ENCODE assay signal across 1 cellular context in genomic region chr1:91555821-91556531, GRCh38.
TF ChIP-seq lines count a peak whose summit lies in the region.

No MANE protein-coding gene starts in this region.

TF ChIP-seq in K562, 482 proteins besides CTCF, POLR2A, EP300 and RAD21 (continued from another document and continues in another):
- TF ChIP-seq HDAC3 (IDR thresholded peaks at IDR 0.05; ENCODE audit: borderline replicate concordance, partially characterized antibody) (peak; percentile 37), TEAD1 (CRISPR knock-in tag; IDR thresholded peaks at IDR 0.05) (peak in 1 of 2 experiments; percentile 62; a peak in 2 of 4 replicates), FUS (optimal IDR thresholded peaks at IDR 0.05; ENCODE audit: low read depth, low read length) (no peak), GTF2F1 (IDR thresholded peaks at IDR 0.05; ENCODE audit: low read depth, low read length) (no peak), SMAD4 (CRISPR knock-in tag; conservative IDR thresholded peaks at IDR 0.05) (0 out of 2 replicates have a peak, but pooled peaks have one; percentile 42), ID3 (CRISPR knock-in tag; IDR thresholded peaks at IDR 0.05) (no peak), ID3 (tag; IDR thresholded peaks at IDR 0.05) (no peak), CXXC5 (CRISPR knock-in tag; IDR thresholded peaks at IDR 0.05) (peak; percentile 63), ZBTB49 (CRISPR knock-in tag; IDR thresholded peaks at IDR 0.05; ENCODE audit: borderline replicate concordance) (no peak), E2F6 (IDR thresholded peaks at IDR 0.05; ENCODE audit: borderline replicate concordance in 1 of 2, extremely low read depth in 1 of 2, insufficient read depth in 1 of 2, insufficient read length in 1 of 2, low read depth in 1 of 2, low read length in 1 of 2, poor library complexity in 1 of 2, severe bottlenecking in 1 of 2) (peak in 1 of 2 experiments; percentile 8), NR2C2 (CRISPR knock-in tag; IDR thresholded peaks at IDR 0.05) (no peak), NR2C2 (tag; IDR thresholded peaks at IDR 0.05) (peak; percentile 67; the same call in 1 of the 2 replicates), ZNF23 (CRISPR knock-in tag; IDR thresholded peaks at IDR 0.05) (no peak), PHF21A (IDR thresholded peaks at IDR 0.05; ENCODE audit: borderline replicate concordance, low read depth) (peak; percentile 21; the same call in 1 of the 2 replicates), BACH1 (tag; IDR thresholded peaks at IDR 0.05) (peak; percentile 85; the same call in 1 of the 2 replicates), HNRNPL (IDR thresholded peaks at IDR 0.05; ENCODE audit: low read depth, low read length) (no peak), ZBTB12 (CRISPR knock-in tag; IDR thresholded peaks at IDR 0.05) (peak; percentile 69), PRMT5 (CRISPR knock-in tag; IDR thresholded peaks at IDR 0.05) (no peak), ZNF316 (IDR thresholded peaks at IDR 0.05) (peak; percentile 94), ZBTB8A (IDR thresholded peaks at IDR 0.05; ENCODE audit: partially characterized antibody) (no peak), ZNF12 (CRISPR knock-in tag; IDR thresholded peaks at IDR 0.05) (no peak), THRAP3 (IDR thresholded peaks at IDR 0.05; ENCODE audit: borderline replicate concordance) (no peak), AFF1 (IDR thresholded peaks at IDR 0.05; ENCODE audit: low read depth in 1 of 2, partially characterized antibody in 2 of 2) (peak in 1 of 2 experiments; percentile 23), ARID1B (IDR thresholded peaks at IDR 0.05) (peak; percentile 77), SNAPC5 (CRISPR knock-in tag; IDR thresholded peaks at IDR 0.05) (no peak), SOX6 (IDR thresholded peaks at IDR 0.05) (0 out of 2 replicates have a peak, but pooled peaks have one; percentile 42), ZBTB2 (IDR thresholded peaks at IDR 0.05) (no peak), ATF1 (CRISPR knock-in tag; IDR thresholded peaks at IDR 0.05) (no peak), ATF1 (tag; IDR thresholded peaks at IDR 0.05) (peak; percentile 90), TCF3 (CRISPR knock-in tag; IDR thresholded peaks at IDR 0.05) (peak; percentile 51; the same call in 1 of the 2 replicates), TBL1XR1 (IDR thresholded peaks at IDR 0.05; ENCODE audit: low read length in 2 of 2) (peak in 1 of 2 experiments; percentile 18; a peak in 1 of 4 replicates), MCM7 (IDR thresholded peaks at IDR 0.05) (no peak), NRF1 (conservative IDR thresholded peaks at IDR 0.05 in 1 of 2, IDR thresholded peaks at IDR 0.05 in 1 of 2) (0 out of 4 replicates have a peak, but pooled peaks of 1 of the 2 experiments have one; percentile 4), THRB (CRISPR knock-in tag; conservative IDR thresholded peaks at IDR 0.05) (0 out of 2 replicates have a peak, but pooled peaks have one; percentile 45), EHMT2 (IDR thresholded peaks at IDR 0.05) (peak; percentile 37; the same call in 1 of the 2 replicates), ELK3 (CRISPR knock-in tag; IDR thresholded peaks at IDR 0.05) (no peak), NFIX (CRISPR knock-in tag; IDR thresholded peaks at IDR 0.05; ENCODE audit: low read depth) (no peak), RCOR1 (IDR thresholded peaks at IDR 0.05; ENCODE audit: borderline replicate concordance in 1 of 2, low read depth in 2 of 2, low read length in 2 of 2) (peak in 1 of 2 experiments; percentile 96; a peak in 2 of 4 replicates), FOXJ2 (tag; IDR thresholded peaks at IDR 0.05) (peak; percentile 76; the same call in 1 of the 2 replicates), POLR2H (tag; IDR thresholded peaks at IDR 0.05; ENCODE audit: low read depth) (no peak), CREM (IDR thresholded peaks at IDR 0.05; ENCODE audit: low read depth) (peak; percentile 94), SMARCA4 (IDR thresholded peaks at IDR 0.05) (peak; percentile 85; the same call in 1 of the 2 replicates), POLR2G (IDR thresholded peaks at IDR 0.05; ENCODE audit: low read depth, low read length) (no peak), DPF2 (IDR thresholded peaks at IDR 0.05) (peak; percentile 89), MEIS2 (IDR thresholded peaks at IDR 0.05; ENCODE audit: partially characterized antibody) (peak; percentile 69), ZNF696 (CRISPR knock-in tag; conservative IDR thresholded peaks at IDR 0.05) (no peak), ZBTB11 (CRISPR knock-in tag; IDR thresholded peaks at IDR 0.05) (peak in 1 of 3 experiments; percentile 65; a peak in 1 of 6 replicates), ZKSCAN3 (CRISPR knock-in tag; IDR thresholded peaks at IDR 0.05) (no peak), ZNF79 (CRISPR knock-in tag; IDR thresholded peaks at IDR 0.05; ENCODE audit: low read depth) (no peak), ATF7 (IDR thresholded peaks at IDR 0.05) (peak; percentile 77; the same call in 1 of the 2 replicates), MAFG (tag; conservative IDR thresholded peaks at IDR 0.05) (peak; percentile 89), RBM22 (IDR thresholded peaks at IDR 0.05; ENCODE audit: low read depth, low read length, poor library complexity, severe bottlenecking) (no peak), SAFB2 (IDR thresholded peaks at IDR 0.05; ENCODE audit: borderline replicate concordance, low read depth, low read length, severe bottlenecking) (no peak), ZNF584 (CRISPR knock-in tag; IDR thresholded peaks at IDR 0.05; ENCODE audit: low read depth) (peak; percentile 57; the same call in 1 of the 2 replicates)
